21 cellular contexts compared by ENCODE assay signal in the genomic region with DNA sequence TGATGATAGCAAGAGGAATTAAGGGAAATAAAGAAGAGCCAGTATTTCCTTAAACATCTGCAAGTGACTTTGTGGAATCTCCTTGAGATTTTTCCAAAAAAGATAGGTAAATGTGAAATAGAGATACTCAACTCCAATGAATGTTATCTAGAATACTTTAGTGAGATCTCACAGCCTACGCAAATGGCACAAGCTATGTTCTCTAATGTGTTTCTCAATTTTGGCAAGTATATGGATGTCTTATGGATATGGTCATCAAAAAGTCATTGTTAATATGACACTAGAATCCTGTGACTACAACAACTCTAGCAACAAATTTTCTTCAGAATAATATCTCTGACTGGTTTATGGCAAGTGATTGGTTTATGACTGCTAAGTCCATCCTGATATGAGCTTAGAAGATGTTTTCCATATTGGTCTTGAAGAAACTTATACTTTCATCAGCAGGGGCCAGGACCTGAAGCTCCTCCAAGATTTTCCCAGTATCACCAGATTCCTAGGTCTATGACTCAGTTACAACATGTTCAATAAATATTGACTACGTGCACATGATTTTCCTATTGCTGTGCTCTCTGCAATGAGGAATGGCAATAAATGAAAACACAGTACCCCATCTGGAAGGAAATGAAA.
"Had no signal": no experiment of that assay in that cellular context is flagged by ENCODE, and none has a peak within 500 bp of the region (broad histone marks: within the 10 kb centered on the region; RNA-seq: fewer than 3 reads in every experiment).

No MANE protein-coding gene starts in this region.

- H3K36me3 ChIP-seq: heart left ventricle, lower lobe of right lung, ovary, right atrium auricular region, sigmoid colon, tibial nerve, upper lobe of right lung, vagina had no signal

- H3K4me3 ChIP-seq: dorsolateral prefrontal cortex, heart left ventricle, lower lobe of right lung, ovary, right atrium auricular region, sigmoid colon, skin epidermis, testis, tibial nerve, upper lobe of right lung, vagina had no signal

- H3K4me1 ChIP-seq: lower lobe of right lung, sigmoid colon, testis, tibial nerve, upper lobe of right lung, vagina had no signal

- H3K9me3 ChIP-seq: heart left ventricle, lower lobe of right lung, ovary, right atrium auricular region, sigmoid colon, testis, tibial nerve, upper lobe of right lung, vagina had no signal

- ATAC-seq: heart left ventricle; left lobe of liver; lower lobe of right lung; natural killer cell; stimulated activated naive B cell treated with anti-CD40 and anti-IgM and Interleukin-4, amounts not matched to agents 10 μg/mL and 1 μg/mL and 100 μg/mL, for 72 hours; stimulated activated naive CD8-positive, alpha-beta T cell treated with anti-CD3 and anti-CD28 coated beads, Interleukin-15, amount 100 ng/mL, for 72 hours; upper lobe of right lung had no signal

- H3K27me3 ChIP-seq: heart left ventricle, ovary, right atrium auricular region, sigmoid colon, testis, tibial nerve, upper lobe of right lung, vagina had no signal

- H3K27ac ChIP-seq: dorsolateral prefrontal cortex, heart left ventricle, lower lobe of right lung, ovary, right atrium auricular region, sigmoid colon, testis, tibial nerve, upper lobe of right lung, vagina had no signal

- DNase-seq: cortex of kidney; dorsolateral prefrontal cortex; effector CD8-positive, alpha-beta T cell; heart left ventricle; hippocampal formation; islet precursor cell; lower lobe of right lung; natural killer cell; ovary; sigmoid colon; stimulated activated CD4-positive, alpha-beta T cell treated with anti-CD3 and anti-CD28 coated beads, Interleukin-2, amount 100 ng/mL, for 24 hours; stimulated activated CD4-positive, alpha-beta T cell treated with anti-CD3 and anti-CD28 coated beads, Interleukin-4, amount 100 ng/mL, for 4 hours; stimulated activated naive B cell treated with anti-CD40 and anti-IgM and Interleukin-4, amounts not matched to agents 10 μg/mL and 1 μg/mL and 100 μg/mL, for 72 hours; stimulated activated naive CD8-positive, alpha-beta T cell treated with anti-CD3 and anti-CD28 coated beads, Interleukin-15, amount 100 ng/mL, for 72 hours; testis; upper lobe of right lung had no signal
